8 cellular contexts compared by ENCODE assay signal in the genomic region with DNA sequence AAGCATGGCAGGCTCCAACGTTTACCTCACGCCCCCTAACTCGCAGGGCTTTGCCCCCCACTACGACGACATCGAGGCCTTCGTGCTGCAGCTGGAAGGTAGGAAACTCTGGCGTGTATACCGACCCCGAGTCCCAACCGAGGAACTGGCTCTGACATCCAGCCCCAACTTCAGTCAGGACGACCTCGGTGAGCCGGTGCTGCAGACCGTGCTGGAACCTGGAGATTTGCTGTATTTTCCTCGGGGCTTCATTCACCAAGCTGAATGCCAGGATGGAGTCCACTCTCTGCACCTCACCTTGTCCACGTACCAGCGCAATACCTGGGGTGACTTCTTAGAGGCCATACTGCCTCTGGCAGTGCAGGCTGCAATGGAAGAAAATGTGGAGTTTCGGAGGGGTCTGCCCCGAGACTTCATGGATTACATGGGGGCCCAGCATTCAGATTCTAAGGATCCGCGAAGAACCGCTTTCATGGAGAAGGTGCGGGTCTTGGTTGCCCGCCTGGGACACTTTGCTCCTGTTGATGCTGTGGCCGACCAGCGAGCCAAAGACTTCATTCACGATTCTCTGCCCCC. TPM values are rescaled to one million over a fixed set of nuclear protein-coding genes. Genes with fewer than 3 reads are reported as not detected.
DNase-seq lines count a peak whose midpoint lies in the region; ATAC-seq and TF ChIP-seq lines count a peak whose summit lies in the region.

No MANE protein-coding gene starts in this region.

- H3K9me3 ChIP-seq in adipocyte (ENCODE audit: control insufficient read depth, low read length) (no peaks in the 10 kb centered on the region), right lobe of liver (no peaks in the 10 kb centered on the region), thyroid gland (no peaks in the 10 kb centered on the region)

- H3K36me3 Mint-ChIP-seq in activated CD8-positive, alpha-beta memory T cell treated with anti-CD3 and anti-CD28 coated beads, Interleukin-2, amount 10 ng/mL, durations not matched to agents 7 days and 5 days = peaks cover 26% of the 10 kb centered on the region

- peak overlapping the region; percentile 78 for H3K4me3 Mint-ChIP-seq in activated CD8-positive, alpha-beta memory T cell treated with anti-CD3 and anti-CD28 coated beads, Interleukin-2, amount 10 ng/mL, durations not matched to agents 7 days and 5 days

- 42% methylated on average over 12 of the region's 28 CpGs for WGBS in right lobe of liver (ENCODE audit: insufficient coverage, low coverage, low lambda C conversion rate, missing lambda C conversion rate)
- WGBS in thyroid gland, 2 donors = 73 to 93% methylated on average over 16 to 19 of the region's 28 CpGs

- no peak for DNase-seq in activated CD8-positive, alpha-beta memory T cell treated with anti-CD3 and anti-CD28 coated beads, Interleukin-2, amount 10 ng/mL, durations not matched to agents 7 days and 5 days
- DNase-seq in activated CD8-positive, alpha-beta memory T cell treated with anti-CD3 and anti-CD28 coated beads for 24 hours = no peak
- DNase-seq in adipocyte (ENCODE audit: low read depth) (no peak), right lobe of liver (peak in 1 of 3 donors; percentile 27), thyroid gland (no peak), NCI-H82 treated with DMSO at 0.1 percent for 48 hours (lab: John Stamatoyannopoulos, UW; ENCODE audit: unreplicated experiment) (no peak), OCI-M1 (lab: John Stamatoyannopoulos, UW) (no peak)

- intact Hi-C loops in right lobe of liver (cut with DNase I) = no loop called here
- intact Hi-C loops in thyroid gland (cut with DNase I) = no loop called here

- H3K9me3 Mint-ChIP-seq in activated CD8-positive, alpha-beta memory T cell treated with anti-CD3 and anti-CD28 coated beads, Interleukin-2, amount 10 ng/mL, durations not matched to agents 7 days and 5 days (ENCODE audit: low read depth) = no peaks in the 10 kb centered on the region

- no peaks in the 10 kb centered on the region for H3K27me3 ChIP-seq in adipocyte (replicated peaks; ENCODE audit: control insufficient read depth, insufficient read depth, low read length)
- no peaks in the 10 kb centered on the region for H3K27me3 ChIP-seq in right lobe of liver
- no peaks in the 10 kb centered on the region for H3K27me3 ChIP-seq in thyroid gland

- peak overlapping the region; percentile 94 for H3K9ac ChIP-seq in adipocyte (ENCODE audit: low read length)

- TF ChIP-seq POLR2A in right lobe of liver (IDR thresholded peaks at IDR 0.05) (no peak), thyroid gland (IDR thresholded peaks at IDR 0.05) (no peak)

- ATAC-seq in activated CD8-positive, alpha-beta memory T cell treated with anti-CD3 and anti-CD28 coated beads, Interleukin-2, amount 10 ng/mL, durations not matched to agents 7 days and 5 days = no peak
- no peak for ATAC-seq in right lobe of liver
- ATAC-seq in GM19035 (IDR thresholded peaks at IDR 0.05; ENCODE audit: unreplicated experiment) = no peak

- peak overlapping the region; percentile 28 for H3K27ac Mint-ChIP-seq in activated CD8-positive, alpha-beta memory T cell treated with anti-CD3 and anti-CD28 coated beads, Interleukin-2, amount 10 ng/mL, durations not matched to agents 7 days and 5 days

- TF ChIP-seq CTCF in right lobe of liver (IDR thresholded peaks at IDR 0.05) = no peak
- TF ChIP-seq CTCF in thyroid gland (IDR thresholded peaks at IDR 0.05) = no peak

- H3K36me3 ChIP-seq in adipocyte (ENCODE audit: control insufficient read depth, insufficient read depth, low read length, severe bottlenecking) = no peaks in the 10 kb centered on the region
- H3K36me3 ChIP-seq in right lobe of liver = no peaks in the 10 kb centered on the region
- H3K36me3 ChIP-seq in thyroid gland = no peaks in the 10 kb centered on the region

- peaks cover 10% of the 10 kb centered on the region for H3K27me3 Mint-ChIP-seq in activated CD8-positive, alpha-beta memory T cell treated with anti-CD3 and anti-CD28 coated beads, Interleukin-2, amount 10 ng/mL, durations not matched to agents 7 days and 5 days

- H3K27ac ChIP-seq in right lobe of liver (no peak overlapping the region), thyroid gland (peak overlapping the region in 1 of 3 donors; percentile 88)

- H3K4me1 Mint-ChIP-seq in activated CD8-positive, alpha-beta memory T cell treated with anti-CD3 and anti-CD28 coated beads, Interleukin-2, amount 10 ng/mL, durations not matched to agents 7 days and 5 days = peaks cover 42% of the 10 kb centered on the region

- H3K4me1 ChIP-seq in adipocyte (ENCODE audit: control insufficient read depth, insufficient read depth, low read length) (peaks cover 26% of the 10 kb centered on the region), right lobe of liver (peaks cover 0 to 23% (median 10%) of the 10 kb centered on the region in 4 donors), thyroid gland (peaks cover 15 to 19% of the 10 kb centered on the region in 2 donors)

- CTCF ChIA-PET in activated CD8-positive, alpha-beta memory T cell treated with anti-CD3 and anti-CD28 coated beads, Interleukin-2, amount 10 ng/mL, durations not matched to agents 7 days and 5 days (lab: Charles Lee) = no interaction called here

- H3K4me3 ChIP-seq in adipocyte (ENCODE audit: low read length) = peak overlapping the region; percentile 92
- peak overlapping the region; percentile 72 to 86 (median 84) for H3K4me3 ChIP-seq in right lobe of liver
- H3K4me3 ChIP-seq in thyroid gland (replicated peaks in 1 of 3) = peak overlapping the region in 2 of 3 donors; percentile 20 to 66

RNA-seq across cellular contexts. Expression of a gene that starts 1.3 kb away (rescaled TPM):
- total RNA-seq in activated CD8-positive, alpha-beta memory T cell treated with anti-CD3 and anti-CD28 coated beads, Interleukin-2, amount 10 ng/mL, durations not matched to agents 7 days and 5 days = 10 to 100 TPM; 20.7 to 25.6 TPM
- total RNA-seq in right lobe of liver = 10 to 100 TPM in 2 of 6 experiments, 1 to 10 TPM in 4; 4.7 to 12.4 (median 5.7) TPM
- 10 to 100 TPM; 17.9 to 22.0 (median 20.9) TPM for total RNA-seq in thyroid gland

RNA-seq across cellular contexts. Expression of a gene that starts 33.7 kb away (rescaled TPM):
- total RNA-seq in activated CD8-positive, alpha-beta memory T cell treated with anti-CD3 and anti-CD28 coated beads, Interleukin-2, amount 10 ng/mL, durations not matched to agents 7 days and 5 days = 10 to 100 TPM; 44.8 to 45.2 TPM
- total RNA-seq in right lobe of liver (10 to 100 TPM; 28.3 to 48.4 (median 43.7) TPM), thyroid gland (100 to 1,000 TPM in 1 of 4 donors, 10 to 100 TPM in 3; 67.1 to 101 (median 86.7) TPM)

RNA-seq across cellular contexts. Expression of a gene that starts 44.9 kb away (rescaled TPM):
- total RNA-seq in activated CD8-positive, alpha-beta memory T cell treated with anti-CD3 and anti-CD28 coated beads, Interleukin-2, amount 10 ng/mL, durations not matched to agents 7 days and 5 days = 1 to 10 TPM; 2.5 to 4.3 TPM
- total RNA-seq in right lobe of liver = 10 to 100 TPM; 10.2 to 37.5 (median 27.0) TPM
- total RNA-seq in thyroid gland = 1 to 10 TPM; 3.8 to 9.1 (median 4.9) TPM
